ENCODE assay signal across 8 cellular contexts in the genomic region with DNA sequence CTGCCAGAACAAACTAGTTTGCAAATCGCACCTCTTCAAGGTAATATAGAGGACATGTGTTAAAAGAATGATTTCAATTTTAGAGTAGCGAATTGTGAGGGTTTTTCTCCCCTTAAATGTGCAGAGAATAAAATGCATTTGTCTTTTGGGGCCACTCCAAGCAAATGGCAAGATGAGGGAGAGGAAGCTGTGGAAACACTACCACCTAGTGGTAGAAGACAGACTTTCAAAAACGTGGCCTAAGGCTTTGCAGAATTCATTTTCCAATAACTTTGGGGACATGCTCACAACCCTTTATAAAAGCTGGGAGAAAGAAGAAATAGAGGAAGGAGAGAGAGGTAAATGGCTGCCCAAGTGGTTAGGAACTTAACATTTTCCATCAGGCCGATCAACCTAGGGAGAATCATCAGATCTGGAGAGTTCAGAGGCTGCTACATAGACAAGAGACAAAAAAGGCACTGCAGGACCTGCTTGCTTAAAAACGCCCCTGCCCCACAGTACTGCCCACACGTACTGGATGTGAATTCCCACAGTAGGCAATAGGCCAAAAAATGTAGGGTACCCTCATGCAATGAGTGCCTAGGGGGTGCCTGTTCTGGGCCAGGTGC. TPM values are rescaled to one million over a fixed set of nuclear protein-coding genes. Genes with fewer than 3 reads are reported as not detected.
DNase-seq lines count a peak whose midpoint lies in the region; ATAC-seq and TF ChIP-seq lines count a peak whose summit lies in the region.

No MANE protein-coding gene starts in this region.

- H3K27ac Mint-ChIP-seq in CD14-positive monocyte (no peak overlapping the region), nephron (no peak overlapping the region)

- in situ Hi-C loops in GM13976 (cut with MboI; ENCODE audit: low sequenced_read_pairs, unreplicated experiment): no loop called here

- ATAC-seq in HG03095 (IDR thresholded peaks at IDR 0.05; ENCODE audit: unreplicated experiment): no peak

- H3K36me3 Mint-ChIP-seq in CD14-positive monocyte (no peaks in the 10 kb centered on the region), nephron (ENCODE audit: low read depth) (no peaks in the 10 kb centered on the region)

- intact Hi-C loops in CD14-positive monocyte (cut with micrococcal nuclease): no loop called here

- H3K4me3 Mint-ChIP-seq in CD14-positive monocyte: no peak overlapping the region
- no peak overlapping the region for H3K4me3 Mint-ChIP-seq in nephron

- peaks cover 0 to 6% (median 5%) of the 10 kb centered on the region in 3 donors for H3K27me3 Mint-ChIP-seq in CD14-positive monocyte (ENCODE audit: low read depth in 3 of 3)
- H3K27me3 Mint-ChIP-seq in nephron (ENCODE audit: low read depth): peaks cover 11% of the 10 kb centered on the region

- peaks cover 6% of the 10 kb centered on the region for H3K4me1 Mint-ChIP-seq in CD14-positive monocyte
- no peaks in the 10 kb centered on the region for H3K4me1 Mint-ChIP-seq in nephron

- no peak for DNase-seq in CD14-positive monocyte (ENCODE audit: low spot score)
- peak; percentile 69 for DNase-seq in GM13976 (ENCODE audit: low spot score)
- DNase-seq in NCI-H1694 treated with DMSO at 0.1 percent for 48 hours (lab: John Stamatoyannopoulos, UW): peak; percentile 45
- DNase-seq in T1000 (lab: John Stamatoyannopoulos, UW): peak; percentile 25
- DNase-seq in fibroblast of peridontal ligament (ENCODE audit: extremely low read depth): peak; percentile 75
- DNase-seq in stimulated activated CD8-positive, alpha-beta memory T cell treated with anti-CD3 and anti-CD28 coated beads, Interleukin-4, amount 100 ng/mL, for 48 hours: no peak

- peak; percentile 84 for TF ChIP-seq CTCF in CD14-positive monocyte (IDR thresholded peaks at IDR 0.05)
- peak; percentile 53 for TF ChIP-seq CTCF in GM13976 (IDR thresholded peaks at IDR 0.05; ENCODE audit: borderline replicate concordance, control extremely low read depth, extremely low read depth, insufficient read depth, missing control alignments)
- TF ChIP-seq CTCF in nephron (IDR thresholded peaks at IDR 0.05; ENCODE audit: unreplicated experiment in 3 of 3): peak; percentile 75 to 84 (median 80)

- H3K9me3 Mint-ChIP-seq in CD14-positive monocyte: peaks cover 0 to 3% (median 0%) of the 10 kb centered on the region in 7 donors
- H3K9me3 Mint-ChIP-seq in nephron: no peaks in the 10 kb centered on the region

RNA-seq across cellular contexts. Expression of gene RCAN1, which starts 15.7 kb away (rescaled TPM):
- polyA plus RNA-seq in CD14-positive monocyte: 10 to 100 TPM; 15.1 to 17.5 TPM

RNA-seq across cellular contexts. Expression of gene CLIC6, which starts 38.2 kb away (rescaled TPM):
- not detected for polyA plus RNA-seq in CD14-positive monocyte

Comparison
In these comparisons a context has a peak if more than half of its experiments do, and no peak if none do; other contexts are left out.
1. DNase-seq: peak in GM13976 (single experiment), NCI-H1694 treated with DMSO at 0.1 percent for 48 hours (single experiment), T1000 (single experiment) and fibroblast of peridontal ligament (single experiment); none in CD14-positive monocyte (single experiment) and stimulated activated CD8-positive, alpha-beta memory T cell treated with anti-CD3 and anti-CD28 coated beads, Interleukin-4, amount 100 ng/mL, for 48 hours (single experiment).
2. Peak in every context shown above with its lines, with median percentiles within 50 percentile points of each other: CTCF ChIP-seq.